8 cellular contexts compared by ENCODE assay signal in genomic region chr21:35048183-35048601, GRCh38. TPM values are rescaled to one million over a fixed set of nuclear protein-coding genes. Genes with fewer than 3 reads are reported as not detected.
A peak's percentile ranks its signal among the peaks of the same experiment; 100 is the strongest.
DNase-seq lines count a peak whose midpoint lies in the region; ATAC-seq and TF ChIP-seq lines count a peak whose summit lies in the region.

No MANE protein-coding gene starts in this region.

- DNase-seq in NOMO-1 (lab: John Stamatoyannopoulos, UW; ENCODE audit: unreplicated experiment in 2 of 2) (peak; percentile 14 to 19), NOMO-1 treated with dmso at 0.1 percent for 144 hours (lab: John Stamatoyannopoulos, UW; ENCODE audit: unreplicated experiment) (no peak), RWPE1 (ENCODE audit: low spot score) (no peak), occipital lobe (lab: John Stamatoyannopoulos, UW) (no peak), iPS-NIHi7 (ENCODE audit: extremely low spot score) (no peak)
- DNase-seq in effector memory CD4-positive, alpha-beta T cell = no peak

- no peaks in the 10 kb centered on the region for H3K9me3 ChIP-seq in effector memory CD4-positive, alpha-beta T cell (ENCODE audit: control insufficient read depth, low read length)
- H3K9me3 ChIP-seq in skeletal muscle satellite cell (replicated peaks; ENCODE audit: low read length) = no peaks in the 10 kb centered on the region

- TF ChIP-seq CTCF in RWPE1 (conservative IDR thresholded peaks at IDR 0.05; ENCODE audit: low read depth) = no peak

- peak overlapping the region; percentile 90 for H3K9ac ChIP-seq in skeletal muscle satellite cell (ENCODE audit: low read depth, low read length)

- peak overlapping the region; percentile 87 for H3K27ac ChIP-seq in RWPE1
- H3K27ac ChIP-seq in effector memory CD4-positive, alpha-beta T cell (ENCODE audit: insufficient read depth, low read length, poor library complexity, severe bottlenecking) = peak overlapping the region; percentile 92

- H3K4me1 ChIP-seq in effector memory CD4-positive, alpha-beta T cell (ENCODE audit: control insufficient read depth, insufficient read depth, low read length, poor library complexity, severe bottlenecking) = peaks cover 56% of the 10 kb centered on the region
- peaks cover 55% of the 10 kb centered on the region for H3K4me1 ChIP-seq in skeletal muscle satellite cell (ENCODE audit: control insufficient read depth, insufficient read depth, low read length)

- no peaks in the 10 kb centered on the region for H3K36me3 ChIP-seq in effector memory CD4-positive, alpha-beta T cell (ENCODE audit: control insufficient read depth, insufficient read depth, low read length)
- H3K36me3 ChIP-seq in skeletal muscle satellite cell (ENCODE audit: insufficient read depth, low read length) = peaks cover 6% of the 10 kb centered on the region

- no peaks in the 10 kb centered on the region for H3K27me3 ChIP-seq in effector memory CD4-positive, alpha-beta T cell (replicated peaks; ENCODE audit: control insufficient read depth, insufficient read depth, low read length, poor library complexity, severe bottlenecking)
- H3K27me3 ChIP-seq in skeletal muscle satellite cell (ENCODE audit: control insufficient read depth, insufficient read depth, low read length) = no peaks in the 10 kb centered on the region

- POLR2A ChIA-PET in RWPE1 (lab: Yijun Ruan, JAX; ENCODE audit: low non-redundant PET) = no interaction called here

- H3K4me2 ChIP-seq in skeletal muscle satellite cell (ENCODE audit: low read length) = peak overlapping the region; percentile 85

- ATAC-seq in GM19463 (IDR thresholded peaks at IDR 0.05; ENCODE audit: unreplicated experiment) = no peak

- H3K4me3 ChIP-seq in effector memory CD4-positive, alpha-beta T cell (ENCODE audit: insufficient read depth, low read depth, low read length, poor library complexity, severe bottlenecking) = peak overlapping the region; percentile 72
- peak overlapping the region; percentile 77 for H3K4me3 ChIP-seq in skeletal muscle satellite cell (ENCODE audit: low read length)

- CTCF ChIA-PET in RWPE1 (lab: Yijun Ruan, JAX) = no interaction called here

RNA-seq across cellular contexts. Expression of gene RUNX1, which starts 0.9 kb away (rescaled TPM):
- total RNA-seq in skeletal muscle satellite cell (2012; rRNA removed) = 17.5 and 23.2 TPM in 2 replicates
- total RNA-seq in occipital lobe = 2.0 TPM

Comparison
In these comparisons a context has a peak if more than half of its experiments do, and no peak if none do; other contexts are left out.
1. DNase-seq: peak in NOMO-1 (2 of 2); none in NOMO-1 treated with dmso at 0.1 percent for 144 hours (single experiment), RWPE1 (single experiment), effector memory CD4-positive, alpha-beta T cell (0 of 3), occipital lobe (single experiment) and iPS-NIHi7 (single experiment).